39 cellular contexts compared by ENCODE assay signal in the genomic region with DNA sequence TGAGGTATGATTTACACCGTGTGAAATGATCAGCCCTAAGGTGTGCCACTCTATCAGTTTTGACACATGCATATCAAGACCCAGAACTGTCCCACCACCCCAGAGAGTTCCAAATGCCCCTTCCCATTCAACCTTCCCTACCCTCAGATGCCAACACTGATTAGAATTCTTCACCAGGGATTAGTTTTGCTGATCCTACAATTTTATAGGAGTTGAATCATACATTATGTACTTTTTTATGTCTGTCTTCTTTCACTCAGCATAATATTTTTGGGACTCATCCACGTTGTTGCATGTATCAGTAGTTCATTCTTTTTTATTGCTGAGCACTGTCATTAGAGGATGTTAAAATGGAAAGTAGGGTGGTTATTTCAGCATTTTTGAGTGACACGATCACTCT.
"Had no signal": no experiment of that assay in that cellular context is flagged by ENCODE, and none has a peak within 500 bp of the region (broad histone marks: within the 10 kb centered on the region; RNA-seq: fewer than 3 reads in every experiment).

No MANE protein-coding gene starts in this region.

- H3K9me3 Mint-ChIP-seq: activated naive CD4-positive, alpha-beta T cell treated with anti-CD3 and anti-CD28 coated beads for 36 hours; activated naive CD4-positive, alpha-beta T cell treated with anti-CD3 and anti-CD28 coated beads, Interleukin-2, amount 10 ng/mL, durations not matched to agents 7 days and 5 days; activated naive CD4-positive, alpha-beta T cell treated with anti-CD3 and anti-CD28 coated beads, Interleukin-2, amount 50 U/mL, for 24 hours; activated naive CD4-positive, alpha-beta T cell treated with anti-CD3 and anti-CD28 coated beads, Interleukin-2, amount 50 U/mL, for 72 hours; activated naive CD8-positive, alpha-beta T cell treated with anti-CD3 and anti-CD28 coated beads for 36 hours; activated naive CD8-positive, alpha-beta T cell treated with anti-CD3 and anti-CD28 coated beads, Interleukin-2, amount 10 ng/mL, durations not matched to agents 7 days and 5 days; activated naive CD8-positive, alpha-beta T cell treated with anti-CD3 and anti-CD28 coated beads, Interleukin-2, amount 50 U/mL, for 24 hours; activated T-cell treated with anti-CD3 and anti-CD28 coated beads, Interleukin-2, amount 50 U/mL, for 24 hours; activated T-cell treated with anti-CD3 and anti-CD28 coated beads, Interleukin-2, amount 50 U/mL, for 4 hours; activated T-cell treated with anti-CD3 and anti-CD28 coated beads, Interleukin-2, amount 50 U/mL, for 72 hours; activated T-helper 1 cell treated with anti-CD3 and anti-CD28 coated beads, Interleukin-12 subunit alpha, Interleukin-12 subunit beta, Interleukin-2, Interleukin-4 antibody, amounts not matched to agents 30 ng/mL and 10 ng/mL and 1 ng/mL, durations not matched to agents 14 hours and 24 hours and 36 hours; activated T-helper 2 cell treated with anti-CD3 and anti-CD28 coated beads, Interferon-gamma antibody, Interleukin-2, Interleukin-4, amounts not matched to agents 10 μg/mL and 5 μg/mL and 100 μg/mL, durations not matched to agents 14 hours and 24 hours and 36 hours; central memory CD8-positive, alpha-beta T cell had no signal

- H3K27ac ChIP-seq: adrenal gland, ascending aorta, body of pancreas, brain microvascular endothelial cell, breast epithelium, cardiac muscle cell had no signal

- H3K4me1 ChIP-seq: adrenal gland, ascending aorta, breast epithelium had no signal

- H3K9me3 ChIP-seq: adrenal gland, ascending aorta, body of pancreas, breast epithelium had no signal

- H3K36me3 ChIP-seq: adrenal gland, ascending aorta, brain microvascular endothelial cell, breast epithelium, cardiac muscle cell had no signal

- DNase-seq: activated effector memory CD4-positive, alpha-beta T cell treated with anti-CD3 and anti-CD28 coated beads, Interleukin-2, amount 50 U/mL, for 16 hours; activated effector memory CD4-positive, alpha-beta T cell treated with Interleukin-2 at 50 U/mL for 16 hours; activated gamma-delta T cell; activated gamma-delta T cell treated with Interleukin-2 at 50 U/mL for 16 hours; activated naive CD4-positive, alpha-beta T cell; activated naive CD4-positive, alpha-beta T cell treated with anti-CD3 and anti-CD28 coated beads for 36 hours; activated naive CD4-positive, alpha-beta T cell treated with anti-CD3 and anti-CD28 coated beads, Interleukin-2, amount 10 ng/mL, durations not matched to agents 7 days and 5 days; activated naive CD4-positive, alpha-beta T cell treated with anti-CD3 and anti-CD28 coated beads, Interleukin-2, amount 50 U/mL, for 16 hours; activated naive CD4-positive, alpha-beta T cell treated with Interleukin-2 at 50 U/mL for 16 hours; activated naive CD8-positive, alpha-beta T cell treated with anti-CD3 and anti-CD28 coated beads for 36 hours; activated naive CD8-positive, alpha-beta T cell treated with anti-CD3 and anti-CD28 coated beads, Interleukin-2, amount 10 ng/mL, durations not matched to agents 7 days and 5 days; activated naive CD8-positive, alpha-beta T cell treated with anti-CD3 and anti-CD28 coated beads, Interleukin-2, amount 50 U/mL, for 24 hours; activated T-cell treated with anti-CD3 and anti-CD28 coated beads, Interleukin-2, amount 50 U/mL, for 1 hour; activated T-cell treated with anti-CD3 and anti-CD28 coated beads, Interleukin-2, amount 50 U/mL, for 24 hours; activated T-cell treated with anti-CD3 and anti-CD28 coated beads, Interleukin-2, amount 50 U/mL, for 4 hours; activated T-cell treated with anti-CD3 and anti-CD28 coated beads, Interleukin-2, amount 50 U/mL, for 48 hours; activated T-cell treated with anti-CD3 and anti-CD28 coated beads, Interleukin-2, amount 50 U/mL, for 72 hours; adrenal gland; amniotic stem cell; amygdala; anterior cingulate cortex; aorta; body of pancreas; brain microvascular endothelial cell; caudate nucleus; central memory CD4-positive, alpha-beta T cell; cerebellar nuclear complex had no signal

- H3K4me3 Mint-ChIP-seq: activated naive CD4-positive, alpha-beta T cell treated with anti-CD3 and anti-CD28 coated beads for 36 hours; activated naive CD4-positive, alpha-beta T cell treated with anti-CD3 and anti-CD28 coated beads, Interleukin-2, amount 10 ng/mL, durations not matched to agents 7 days and 5 days; activated naive CD4-positive, alpha-beta T cell treated with anti-CD3 and anti-CD28 coated beads, Interleukin-2, amount 50 U/mL, for 24 hours; activated naive CD8-positive, alpha-beta T cell; activated naive CD8-positive, alpha-beta T cell treated with anti-CD3 and anti-CD28 coated beads for 36 hours; activated naive CD8-positive, alpha-beta T cell treated with anti-CD3 and anti-CD28 coated beads, Interleukin-2, amount 10 ng/mL, durations not matched to agents 7 days and 5 days; activated naive CD8-positive, alpha-beta T cell treated with anti-CD3 and anti-CD28 coated beads, Interleukin-2, amount 50 U/mL, for 24 hours; activated T-cell treated with anti-CD3 and anti-CD28 coated beads, Interleukin-2, amount 50 U/mL, for 24 hours; activated T-cell treated with anti-CD3 and anti-CD28 coated beads, Interleukin-2, amount 50 U/mL, for 4 hours; activated T-cell treated with anti-CD3 and anti-CD28 coated beads, Interleukin-2, amount 50 U/mL, for 72 hours; activated T-helper 1 cell treated with anti-CD3 and anti-CD28 coated beads, Interleukin-12 subunit alpha, Interleukin-12 subunit beta, Interleukin-2, Interleukin-4 antibody, amounts not matched to agents 30 ng/mL and 10 ng/mL and 1 ng/mL, durations not matched to agents 14 hours and 24 hours and 36 hours; brain; central memory CD8-positive, alpha-beta T cell had no signal

- FAIRE-seq: astrocyte, bronchial epithelial cell had no signal

- ATAC-seq: activated naive CD4-positive, alpha-beta T cell treated with anti-CD3 and anti-CD28 coated beads, Interleukin-2, amount 50 U/mL, for 72 hours; activated naive CD8-positive, alpha-beta T cell treated with anti-CD3 and anti-CD28 coated beads, Interleukin-2, amount 50 U/mL, for 24 hours; activated T-cell treated with anti-CD3 and anti-CD28 coated beads, Interleukin-2, amount 50 U/mL, for 4 hours; activated T-cell treated with anti-CD3 and anti-CD28 coated beads, Interleukin-2, amount 50 U/mL, for 72 hours; body of pancreas had no signal

- H3K36me3 Mint-ChIP-seq: activated naive CD4-positive, alpha-beta T cell treated with anti-CD3 and anti-CD28 coated beads, Interleukin-2, amount 10 ng/mL, durations not matched to agents 7 days and 5 days; activated naive CD4-positive, alpha-beta T cell treated with anti-CD3 and anti-CD28 coated beads, Interleukin-2, amount 50 U/mL, for 24 hours; activated naive CD4-positive, alpha-beta T cell treated with anti-CD3 and anti-CD28 coated beads, Interleukin-2, amount 50 U/mL, for 72 hours; activated naive CD8-positive, alpha-beta T cell; activated naive CD8-positive, alpha-beta T cell treated with anti-CD3 and anti-CD28 coated beads for 36 hours; activated naive CD8-positive, alpha-beta T cell treated with anti-CD3 and anti-CD28 coated beads, Interleukin-2, amount 10 ng/mL, durations not matched to agents 7 days and 5 days had no signal

- H3K4me3 ChIP-seq: adrenal gland, ascending aorta, body of pancreas, breast epithelium, cardiac muscle cell had no signal

- H3K27me3 ChIP-seq: adrenal gland, ascending aorta, body of pancreas, brain microvascular endothelial cell, breast epithelium, cardiac muscle cell had no signal

- H3K4me1 Mint-ChIP-seq: activated naive CD4-positive, alpha-beta T cell treated with anti-CD3 and anti-CD28 coated beads, Interleukin-2, amount 10 ng/mL, durations not matched to agents 7 days and 5 days; activated naive CD4-positive, alpha-beta T cell treated with anti-CD3 and anti-CD28 coated beads, Interleukin-2, amount 50 U/mL, for 24 hours; activated naive CD8-positive, alpha-beta T cell treated with anti-CD3 and anti-CD28 coated beads for 36 hours; activated naive CD8-positive, alpha-beta T cell treated with anti-CD3 and anti-CD28 coated beads, Interleukin-2, amount 10 ng/mL, durations not matched to agents 7 days and 5 days; activated naive CD8-positive, alpha-beta T cell treated with anti-CD3 and anti-CD28 coated beads, Interleukin-2, amount 50 U/mL, for 24 hours; central memory CD8-positive, alpha-beta T cell had no signal

- H3K27me3 Mint-ChIP-seq: activated naive CD8-positive, alpha-beta T cell treated with anti-CD3 and anti-CD28 coated beads for 36 hours; brain had no signal

- H3K27ac Mint-ChIP-seq: activated naive CD4-positive, alpha-beta T cell treated with anti-CD3 and anti-CD28 coated beads for 36 hours; activated naive CD4-positive, alpha-beta T cell treated with anti-CD3 and anti-CD28 coated beads, Interleukin-2, amount 10 ng/mL, durations not matched to agents 7 days and 5 days; activated naive CD4-positive, alpha-beta T cell treated with anti-CD3 and anti-CD28 coated beads, Interleukin-2, amount 50 U/mL, for 24 hours; activated naive CD4-positive, alpha-beta T cell treated with anti-CD3 and anti-CD28 coated beads, Interleukin-2, amount 50 U/mL, for 72 hours; activated naive CD8-positive, alpha-beta T cell; activated naive CD8-positive, alpha-beta T cell treated with anti-CD3 and anti-CD28 coated beads for 36 hours; activated naive CD8-positive, alpha-beta T cell treated with anti-CD3 and anti-CD28 coated beads, Interleukin-2, amount 10 ng/mL, durations not matched to agents 7 days and 5 days; activated naive CD8-positive, alpha-beta T cell treated with anti-CD3 and anti-CD28 coated beads, Interleukin-2, amount 50 U/mL, for 24 hours; activated T-cell treated with anti-CD3 and anti-CD28 coated beads, Interleukin-2, amount 50 U/mL, for 24 hours; activated T-cell treated with anti-CD3 and anti-CD28 coated beads, Interleukin-2, amount 50 U/mL, for 72 hours; activated T-helper 1 cell treated with anti-CD3 and anti-CD28 coated beads, Interleukin-12 subunit alpha, Interleukin-12 subunit beta, Interleukin-2, Interleukin-4 antibody, amounts not matched to agents 30 ng/mL and 10 ng/mL and 1 ng/mL, durations not matched to agents 14 hours and 24 hours and 36 hours; activated T-helper 2 cell treated with anti-CD3 and anti-CD28 coated beads, Interferon-gamma antibody, Interleukin-2, Interleukin-4, amounts not matched to agents 10 μg/mL and 5 μg/mL and 100 μg/mL, durations not matched to agents 14 hours and 24 hours and 36 hours; brain had no signal
